Comparison of ENCODE assay signal across 26 cellular contexts in genomic region chr1:238491265-238491664, GRCh38.
"Had no signal": no experiment of that assay in that cellular context is flagged by ENCODE, and none has a peak within 500 bp of the region (broad histone marks: within the 10 kb centered on the region; RNA-seq: fewer than 3 reads in every experiment).

No MANE protein-coding gene starts in this region.

- H3K27ac ChIP-seq: stomach, suprapubic skin, testis, thoracic aorta, thyroid gland, tibial artery, tibial nerve, transverse colon, upper lobe of left lung, upper lobe of right lung, uterus, vagina had no signal

- H3K4me3 ChIP-seq: stomach, suprapubic skin, testis, thoracic aorta, thyroid gland, tibial artery, tibial nerve, transverse colon, upper lobe of left lung, upper lobe of right lung, uterus, vagina had no signal

- DNase-seq: stimulated activated CD4-positive, alpha-beta T cell treated with anti-CD3 and anti-CD28 coated beads, Interleukin-2, amount 100 ng/mL, for 48 hours; stimulated activated CD4-positive, alpha-beta T cell treated with anti-CD3 and anti-CD28 coated beads, Interleukin-4, amount 100 ng/mL, for 1 hour; stimulated activated CD4-positive, alpha-beta T cell treated with anti-CD3 and anti-CD28 coated beads, Interleukin-4, amount 100 ng/mL, for 24 hours; stimulated activated CD4-positive, alpha-beta T cell treated with anti-CD3 and anti-CD28 coated beads, Interleukin-4, amount 100 ng/mL, for 4 hours; stimulated activated CD8-positive, alpha-beta memory T cell treated with anti-CD3 and anti-CD28 coated beads, Interleukin-4, amount 100 ng/mL, for 48 hours; stimulated activated naive B cell treated with anti-CD40 and anti-IgM and Interleukin-4, amounts not matched to agents 10 μg/mL and 1 μg/mL and 100 μg/mL, for 72 hours; stimulated activated naive CD4-positive, alpha-beta T cell; stimulated activated naive CD4-positive, alpha-beta T cell treated with Interleukin-2 at 50 U/mL for 16 hours; stimulated activated naive CD8-positive, alpha-beta T cell treated with anti-CD3 and anti-CD28 coated beads, Interleukin-15, amount 100 ng/mL, for 72 hours; stimulated activated naive CD8-positive, alpha-beta T cell treated with anti-CD3 and anti-CD28 coated beads, Interleukin-15, Interleukin-2, amounts not matched to agents 100 U/mL and 50 U/mL, for 24 hours; stomach; substantia nigra; testis; thyroid gland; tibial artery; transverse colon; trophoblast cell; upper lobe of right lung; uterus had no signal

- H3K36me3 ChIP-seq: stomach, suprapubic skin, thoracic aorta, thyroid gland, tibial artery, tibial nerve, transverse colon, upper lobe of left lung, upper lobe of right lung, uterus, vagina had no signal

- H3K27me3 ChIP-seq: stomach, suprapubic skin, testis, thyroid gland, tibial artery, tibial nerve, transverse colon, upper lobe of left lung, upper lobe of right lung, uterus, vagina had no signal

- H3K9me3 ChIP-seq: stomach, suprapubic skin, testis, thoracic aorta, thyroid gland, tibial artery, tibial nerve, transverse colon, upper lobe of right lung, uterus, vagina had no signal

- H3K4me1 ChIP-seq: stomach, suprapubic skin, testis, thyroid gland, tibial artery, tibial nerve, transverse colon, upper lobe of left lung, upper lobe of right lung, uterus, vagina had no signal

- ATAC-seq: stimulated activated effector memory CD8-positive, alpha-beta T cell treated with anti-CD3 and anti-CD28 coated beads, Interleukin-12 subunit alpha, Interleukin-12 subunit beta, amount 100 ng/mL, for 72 hours; stimulated activated memory B cell treated with anti-CD40 and anti-IgM and Interleukin-4, amounts not matched to agents 10 μg/mL and 1 μg/mL and 100 μg/mL, for 72 hours; stimulated activated naive B cell treated with anti-CD40 and anti-IgM and Interleukin-4, amounts not matched to agents 10 μg/mL and 1 μg/mL and 100 μg/mL, for 72 hours; stimulated activated naive CD8-positive, alpha-beta T cell treated with anti-CD3 and anti-CD28 coated beads, Interleukin-15, amount 100 ng/mL, for 72 hours; stimulated activated naive CD8-positive, alpha-beta T cell treated with anti-CD3 and anti-CD28 coated beads, Interleukin-15, Interleukin-2, amounts not matched to agents 100 U/mL and 50 U/mL, for 24 hours; upper lobe of right lung had no signal
